ENCODE assay signal across 9 cellular contexts in the genomic region with DNA sequence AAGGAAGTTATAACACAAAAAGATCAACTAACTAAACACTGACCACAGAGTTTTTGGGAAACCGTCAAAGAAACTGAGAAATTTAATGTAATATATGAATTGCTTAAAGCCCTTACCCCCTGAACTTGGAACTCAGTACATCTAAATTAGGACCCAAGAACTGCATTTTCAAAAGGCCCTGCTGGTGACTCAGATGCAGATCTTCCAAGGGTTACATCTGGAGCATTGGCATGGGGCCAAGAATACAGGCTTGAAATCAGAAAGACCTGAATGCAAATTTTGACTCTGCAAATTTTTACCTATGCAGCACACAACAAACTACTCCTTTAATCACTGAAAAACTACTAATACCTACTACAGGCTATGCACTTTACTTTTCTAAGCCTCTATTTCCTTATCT. TPM values are rescaled to one million over a fixed set of nuclear protein-coding genes. Genes with fewer than 3 reads are reported as not detected.
DNase-seq lines count a peak whose midpoint lies in the region; ATAC-seq, FAIRE-seq and TF ChIP-seq lines count a peak whose summit lies in the region.
"Had no signal": no experiment of that assay in that cellular context is flagged by ENCODE, and none has a peak within 500 bp of the region (broad histone marks: within the 10 kb centered on the region; RNA-seq: fewer than 3 reads in every experiment).

No MANE protein-coding gene starts in this region.

- ATAC-seq in heart left ventricle (peak in 1 of 4 donors; percentile 70), Right ventricle myocardium inferior (no peak), thoracic aorta (ENCODE audit: insufficient number of reproducible peaks, low FRiP score, low read depth) (no peak), GM18867 (IDR thresholded peaks at IDR 0.05; ENCODE audit: unreplicated experiment) (no peak), GM18907 (IDR thresholded peaks at IDR 0.05; ENCODE audit: unreplicated experiment) (no peak)

- H3K4me2 ChIP-seq in endothelial cell of umbilical vein (ENCODE audit: insufficient read depth, low read length): peak overlapping the region; percentile 34

- H3K27me3 ChIP-seq in heart left ventricle (no peaks in the 10 kb centered on the region), endothelial cell of umbilical vein (ENCODE audit: control insufficient read depth in 2 of 2, insufficient read depth in 2 of 2, low read length in 2 of 2) (no peaks in the 10 kb centered on the region), thoracic aorta (replicated peaks; ENCODE audit: insufficient read depth) (no peaks in the 10 kb centered on the region)

- CTCF ChIA-PET in endothelial cell of umbilical vein (lab: Charles Lee): interaction anchor here (0.7 kb wide), 1 partner anchor 18 kb away, joined by 4 read pairs; no protein-coding TSS in a partner anchor

- H3K9me3 ChIP-seq in heart left ventricle: no peaks in the 10 kb centered on the region
- H3K9me3 ChIP-seq in endothelial cell of umbilical vein (replicated peaks; ENCODE audit: control insufficient read depth, insufficient read depth, low read length): no peaks in the 10 kb centered on the region
- H3K9me3 ChIP-seq in thoracic aorta: no peaks in the 10 kb centered on the region

- DNase-seq in heart left ventricle: peak in 4 of 5 donors; percentile 32 to 57 (median 38)
- DNase-seq in Right ventricle myocardium inferior (ENCODE audit: missing footprints): no peak
- peak; percentile 37 for DNase-seq in NCI-H1694 (lab: John Stamatoyannopoulos, UW)
- peak; percentile 76 for DNase-seq in endothelial cell of umbilical vein (ENCODE audit: low read depth, low spot score)
- peak; percentile 17 for DNase-seq in thoracic aorta (ENCODE audit: low spot score)
- DNase-seq in activated T-cell treated with anti-CD3 and anti-CD28 coated beads, Interleukin-2, amount 50 U/mL, for 1 hour: no peak

- H3K79me2 ChIP-seq in endothelial cell of umbilical vein (ENCODE audit: control insufficient read depth, insufficient read depth, low read length): no peaks in the 10 kb centered on the region

- intact Hi-C loops in heart left ventricle (cut with DNase I) (no loop called here), Right ventricle myocardium inferior (cut with DNase I) (no loop called here), endothelial cell of umbilical vein (cut with micrococcal nuclease) (no loop called here)

- H3K4me3 ChIP-seq in heart left ventricle (no peak overlapping the region), endothelial cell of umbilical vein (replicated peaks in 1 of 3; ENCODE audit: insufficient read depth in 1 of 3, low read depth in 1 of 3, low read length in 3 of 3) (no peak overlapping the region), thoracic aorta (no peak overlapping the region)
- H3K4me3 ChIP-seq: SK-N-MC had no signal

- FAIRE-seq in endothelial cell of umbilical vein (lab: Jason Lieb, UNC): peak; percentile 76

- peak overlapping the region; percentile 34 for H3K9ac ChIP-seq in endothelial cell of umbilical vein (replicated peaks; ENCODE audit: extremely low read depth, insufficient read depth, low read length)

- H3K27ac ChIP-seq in heart left ventricle: peak overlapping the region in 1 of 12 donors; percentile 21
- peak overlapping the region; percentile 55 for H3K27ac ChIP-seq in endothelial cell of umbilical vein (ENCODE audit: insufficient read depth, low read depth, low read length)
- H3K27ac ChIP-seq in thoracic aorta: no peak overlapping the region
- H3K27ac ChIP-seq: SK-N-MC had no signal

- no peak overlapping the region for H2AFZ ChIP-seq in endothelial cell of umbilical vein (ENCODE audit: low read depth, low read length)

- TF ChIP-seq POLR2A in heart left ventricle (IDR thresholded peaks at IDR 0.05) (no peak), endothelial cell of umbilical vein (IDR thresholded peaks at IDR 0.05; ENCODE audit: low read depth, low read length) (no peak)

- dilution Hi-C loops in endothelial cell of umbilical vein (cut with MboI; ENCODE audit: extremely low pct_ligation_motif_present, low sequenced_read_pairs): no loop called here

- POLR2A ChIA-PET in endothelial cell of umbilical vein (lab: Charles Lee): no interaction called here

- H3K4me1 ChIP-seq in heart left ventricle (peaks cover 0 to 22% (median 0%) of the 10 kb centered on the region in 12 donors), endothelial cell of umbilical vein (ENCODE audit: control insufficient read depth, extremely low read depth, insufficient read depth, low read length) (peaks cover 35% of the 10 kb centered on the region), thoracic aorta (ENCODE audit: control insufficient read depth in 1 of 2, low read depth in 2 of 2) (peaks cover 0 to 20% of the 10 kb centered on the region in 2 donors)

- TF ChIP-seq CTCF in heart left ventricle (IDR thresholded peaks at IDR 0.05) (no peak), endothelial cell of umbilical vein (IDR thresholded peaks at IDR 0.05; ENCODE audit: extremely low read depth in 1 of 2, insufficient read depth in 1 of 2, low read depth in 1 of 2, low read length in 2 of 2) (no peak), thoracic aorta (IDR thresholded peaks at IDR 0.05) (no peak)

- BruUV-seq in endothelial cell of umbilical vein (replicated peaks; lab: Mats Ljungman, UMichigan): no TSS peak

- H4K20me1 ChIP-seq in endothelial cell of umbilical vein (replicated peaks; ENCODE audit: control insufficient read depth, extremely low read depth, insufficient read depth, low read length): no peaks in the 10 kb centered on the region

- H3K36me3 ChIP-seq in heart left ventricle (peaks cover 0 to 30% (median 12%) of the 10 kb centered on the region in 9 donors), endothelial cell of umbilical vein (ENCODE audit: control insufficient read depth in 2 of 2, extremely low read depth in 1 of 2, insufficient read depth in 2 of 2, low read length in 2 of 2) (no peaks in the 10 kb centered on the region), thoracic aorta (no peaks in the 10 kb centered on the region)

- H3K9me1 ChIP-seq in endothelial cell of umbilical vein (replicated peaks; ENCODE audit: control insufficient read depth, extremely low read depth, insufficient read depth, low read length): no peaks in the 10 kb centered on the region

- 61 to 75% (median 68%) methylated on average over 1 of the region's 1 CpG for WGBS in heart left ventricle, 4 donors

TF ChIP-seq in endothelial cell of umbilical vein, 7 proteins besides CTCF, POLR2A, EP300 and RAD21:
- TF ChIP-seq GATA2 (IDR thresholded peaks at IDR 0.05; ENCODE audit: insufficient read depth, insufficient read length, low read depth, low read length) (no peak), JUN (IDR thresholded peaks at IDR 0.05; ENCODE audit: borderline replicate concordance, insufficient read depth, insufficient read length, low read depth) (peak; percentile 6), POLR2AphosphoS5 (IDR thresholded peaks at IDR 0.05; ENCODE audit: insufficient read depth, low read depth, low read length) (no peak), FOS (IDR thresholded peaks at IDR 0.05; ENCODE audit: borderline replicate concordance, insufficient read depth, low read length) (peak; percentile 64), EZH2 (IDR thresholded peaks at IDR 0.05; ENCODE audit: borderline replicate concordance, low read depth, low read length, severe bottlenecking) (no peak), MYC (IDR thresholded peaks at IDR 0.05; ENCODE audit: low read depth, low read length) (no peak)
- TF ChIP-seq, protein P1, sequence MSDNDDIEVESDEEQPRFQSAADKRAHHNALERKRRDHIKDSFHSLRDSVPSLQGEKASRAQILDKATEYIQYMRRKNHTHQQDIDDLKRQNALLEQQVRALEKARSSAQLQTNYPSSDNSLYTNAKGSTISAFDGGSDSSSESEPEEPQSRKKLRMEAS (IDR thresholded peaks at IDR 0.05; ENCODE audit: insufficient read depth, insufficient read length): no peak

RNA-seq across cellular contexts. Expression of a gene that starts 43.9 kb away (rescaled TPM):
- total RNA-seq in heart left ventricle (1 to 10 TPM; 3.1 to 10.0 (median 7.5) TPM), Right ventricle myocardium inferior (8.1 TPM), endothelial cell of umbilical vein (5.2 and 6.5 TPM in 2 replicates), thoracic aorta (10 to 100 TPM; 12.7 to 19.8 TPM)
- polyA plus RNA-seq in heart left ventricle (1 to 10 TPM; 6.9 to 7.8 TPM), endothelial cell of umbilical vein (2.3 and 3.3 TPM in 2 replicates)
- polyA plus RNA-seq in endothelial cell of umbilical vein (2011; cell fraction: cytosol; rRNA removed): 2.4 and 3.8 TPM in 2 replicates
- polyA plus RNA-seq in endothelial cell of umbilical vein (2011; cell fraction: nucleus; rRNA removed): 12.2 and 16.3 TPM in 2 replicates
- 3.7 and 5.3 TPM in 2 replicates for polyA plus RNA-seq in endothelial cell of umbilical vein (2012)
- 5.6 and 7.3 TPM in 2 replicates for polyA minus RNA-seq in endothelial cell of umbilical vein
- polyA minus RNA-seq in endothelial cell of umbilical vein (2011; cell fraction: cytosol; rRNA and poly(A)+ RNA removed): 2.2 TPM
- 11.5 and 13.7 TPM in 2 replicates for polyA minus RNA-seq in endothelial cell of umbilical vein (2011; cell fraction: nucleus; rRNA and poly(A)+ RNA removed)

RNA-seq across cellular contexts. Expression of a gene that starts 51.7 kb away (rescaled TPM):
- total RNA-seq in heart left ventricle (10 to 100 TPM in 1 of 9 donors, 1 to 10 TPM in 8; 4.7 to 10.2 (median 6.9) TPM), Right ventricle myocardium inferior (6.2 TPM), endothelial cell of umbilical vein (19.1 and 19.4 TPM in 2 replicates), thoracic aorta (10 to 100 TPM; 10.2 to 18.6 TPM)
- polyA plus RNA-seq in heart left ventricle (1 to 10 TPM; 1.9 to 6.5 TPM), endothelial cell of umbilical vein (3.7 and 5.1 TPM in 2 replicates)
- 5.0 and 5.8 TPM in 2 replicates for polyA plus RNA-seq in endothelial cell of umbilical vein (2011; cell fraction: cytosol; rRNA removed)
- 11.8 and 17.5 TPM in 2 replicates for polyA plus RNA-seq in endothelial cell of umbilical vein (2011; cell fraction: nucleus; rRNA removed)
- polyA plus RNA-seq in endothelial cell of umbilical vein (2012): 12.3 and 13.6 TPM in 2 replicates
- polyA minus RNA-seq in endothelial cell of umbilical vein: 11.2 and 13.0 TPM in 2 replicates
- 8.0 TPM for polyA minus RNA-seq in endothelial cell of umbilical vein (2011; cell fraction: cytosol; rRNA and poly(A)+ RNA removed)
- polyA minus RNA-seq in endothelial cell of umbilical vein (2011; cell fraction: nucleus; rRNA and poly(A)+ RNA removed): 16.4 and 24.2 TPM in 2 replicates

Comparison
In these comparisons a context has a peak if more than half of its experiments do, and no peak if none do; other contexts are left out.
1. DNase-seq: peak in heart left ventricle (4 of 5), NCI-H1694 (single experiment), endothelial cell of umbilical vein (single experiment) and thoracic aorta (single experiment); none in Right ventricle myocardium inferior (single experiment) and activated T-cell treated with anti-CD3 and anti-CD28 coated beads, Interleukin-2, amount 50 U/mL, for 1 hour (single experiment).